In the genomic region with DNA sequence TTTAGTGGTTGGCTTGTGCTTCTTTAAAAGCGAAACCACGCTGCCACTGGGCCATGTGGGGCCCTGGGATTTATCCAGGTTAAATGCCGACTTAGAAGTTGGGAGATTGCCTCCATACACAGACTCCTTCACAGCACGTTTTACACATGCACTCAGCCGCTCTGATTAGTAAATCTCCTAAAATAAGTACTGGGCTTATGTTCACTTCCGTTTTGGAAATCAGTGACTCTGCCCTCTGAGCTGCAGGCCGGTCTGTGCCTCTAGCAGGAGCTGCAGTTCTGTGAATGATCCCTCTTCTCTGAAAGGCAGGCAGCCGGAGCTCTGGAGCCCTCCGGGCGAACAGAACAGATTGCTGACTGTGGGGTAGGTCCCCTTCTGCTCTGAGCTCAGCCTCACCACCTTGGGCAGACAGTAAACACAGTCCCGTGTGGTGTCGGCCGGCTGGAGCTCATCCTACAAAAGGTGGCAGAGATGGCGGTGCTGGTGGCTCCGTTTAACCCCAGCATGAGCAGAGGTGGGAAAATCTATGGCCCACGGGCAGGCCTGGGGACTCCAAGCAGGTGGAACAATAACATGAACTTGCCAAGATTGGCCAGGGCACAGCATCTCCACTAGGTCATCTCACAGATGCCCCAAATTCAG, we compare ENCODE assay signal across 9 cellular contexts. TPM values are rescaled to one million over a fixed set of nuclear protein-coding genes. Genes with fewer than 3 reads are reported as not detected.
DNase-seq lines count a peak whose midpoint lies in the region; ATAC-seq and TF ChIP-seq lines count a peak whose summit lies in the region.
"Had no signal": no experiment of that assay in that cellular context is flagged by ENCODE, and none has a peak within 500 bp of the region (broad histone marks: within the 10 kb centered on the region; RNA-seq: fewer than 3 reads in every experiment).

No MANE protein-coding gene starts in this region.

- no peak for ATAC-seq in CD4-positive, CD25-positive, alpha-beta regulatory T cell (ENCODE audit: low read depth in 2 of 2)
- ATAC-seq in GM18873 (IDR thresholded peaks at IDR 0.05; ENCODE audit: low FRiP score, unreplicated experiment) (no peak), GM21576 (IDR thresholded peaks at IDR 0.05; ENCODE audit: unreplicated experiment) (no peak)

- no peaks in the 10 kb centered on the region for H3K9me3 ChIP-seq in CD4-positive, CD25-positive, alpha-beta regulatory T cell (ENCODE audit: control insufficient read depth in 2 of 2, low read length in 2 of 2)
- H3K9me3 ChIP-seq in SJCRH30 (replicated peaks), result no peaks in the 10 kb centered on the region

- H3K4me1 Mint-ChIP-seq in CD4-positive, CD25-positive, alpha-beta regulatory T cell, result peaks cover 5 to 30% (median 13%) of the 10 kb centered on the region in 4 donors
- peaks cover 13% of the 10 kb centered on the region for H3K4me1 Mint-ChIP-seq in glutamatergic neuron (ENCODE audit: low read depth, unreplicated experiment)

- no peak overlapping the region for H3K27ac ChIP-seq in CD4-positive, CD25-positive, alpha-beta regulatory T cell (ENCODE audit: insufficient read depth, low read length, poor library complexity, severe bottlenecking)
- H3K27ac ChIP-seq in SJCRH30, result peak overlapping the region; percentile 44

- H3K27ac Mint-ChIP-seq in CD4-positive, CD25-positive, alpha-beta regulatory T cell, result peak overlapping the region; percentile 80 to 92 (median 90)
- H3K27ac Mint-ChIP-seq in glutamatergic neuron (ENCODE audit: unreplicated experiment), result no peak overlapping the region

- H3K4me1 ChIP-seq in CD4-positive, CD25-positive, alpha-beta regulatory T cell (ENCODE audit: control insufficient read depth, insufficient read depth, low read length, poor library complexity, severe bottlenecking), result peaks cover 17% of the 10 kb centered on the region
- peaks cover 47% of the 10 kb centered on the region for H3K4me1 ChIP-seq in SJCRH30

- no peaks in the 10 kb centered on the region for H3K36me3 ChIP-seq in CD4-positive, CD25-positive, alpha-beta regulatory T cell (ENCODE audit: control insufficient read depth, insufficient read depth, low read length)
- H3K36me3 ChIP-seq in SJCRH30, result no peaks in the 10 kb centered on the region

- no peak for DNase-seq in CD4-positive, CD25-positive, alpha-beta regulatory T cell
- DNase-seq in SJCRH30, result peak; percentile 80 to 83
- peak; percentile 39 for DNase-seq in glutamatergic neuron
- DNase-seq in pons (ENCODE audit: low spot score), result peak; percentile 16
- no peak for DNase-seq in activated CD4-positive, CD25-positive, alpha-beta regulatory T cell (lab: John Stamatoyannopoulos, UW)
- no peak for DNase-seq in AML-193 (lab: John Stamatoyannopoulos, UW)
- DNase-seq: GF-D8 had no signal

- no peaks in the 10 kb centered on the region for H3K36me3 Mint-ChIP-seq in CD4-positive, CD25-positive, alpha-beta regulatory T cell
- no peaks in the 10 kb centered on the region for H3K36me3 Mint-ChIP-seq in glutamatergic neuron (ENCODE audit: unreplicated experiment)

- H3K4me3 Mint-ChIP-seq in CD4-positive, CD25-positive, alpha-beta regulatory T cell, result no peak overlapping the region
- H3K4me3 Mint-ChIP-seq in glutamatergic neuron (ENCODE audit: unreplicated experiment), result no peak overlapping the region

- H3K27me3 Mint-ChIP-seq in CD4-positive, CD25-positive, alpha-beta regulatory T cell, result no peaks in the 10 kb centered on the region
- peaks cover 5% of the 10 kb centered on the region for H3K27me3 Mint-ChIP-seq in glutamatergic neuron (ENCODE audit: unreplicated experiment)

- no peak overlapping the region for H3K4me3 ChIP-seq in CD4-positive, CD25-positive, alpha-beta regulatory T cell (ENCODE audit: low read depth, low read length)
- H3K4me3 ChIP-seq in SJCRH30, result peak overlapping the region; percentile 25

- H3K27me3 ChIP-seq in CD4-positive, CD25-positive, alpha-beta regulatory T cell (ENCODE audit: control insufficient read depth, insufficient read depth, low read length), result no peaks in the 10 kb centered on the region
- no peaks in the 10 kb centered on the region for H3K27me3 ChIP-seq in SJCRH30

- no peak for TF ChIP-seq CTCF in glutamatergic neuron (IDR thresholded peaks at IDR 0.05; ENCODE audit: partially characterized antibody, unreplicated experiment)

- H3K9me3 Mint-ChIP-seq in CD4-positive, CD25-positive, alpha-beta regulatory T cell, result peaks cover 0 to under 1% (median 0%) of the 10 kb centered on the region in 7 donors
- H3K9me3 Mint-ChIP-seq in glutamatergic neuron (ENCODE audit: unreplicated experiment), result peaks cover 2% of the 10 kb centered on the region

RNA-seq across cellular contexts. Expression of a gene that starts 9.8 kb away (rescaled TPM):
- not detected for total RNA-seq in CD4-positive, CD25-positive, alpha-beta regulatory T cell
- polyA plus RNA-seq in CD4-positive, CD25-positive, alpha-beta regulatory T cell, result not detected
- total RNA-seq in SJCRH30 (2014; rRNA removed; shearing (Covaris generic)), result 3.4 and 3.6 TPM in 2 replicates
- not detected for total RNA-seq in glutamatergic neuron (ENCODE audit: unreplicated experiment)

RNA-seq across cellular contexts. Expression of a gene that starts 27.1 kb away (rescaled TPM):
- total RNA-seq in CD4-positive, CD25-positive, alpha-beta regulatory T cell, result 183 TPM
- 100 to 1,000 TPM in 1 of 4 donors, 10 to 100 TPM in 3; 69.4 to 107 (median 77.1) TPM for polyA plus RNA-seq in CD4-positive, CD25-positive, alpha-beta regulatory T cell
- total RNA-seq in SJCRH30 (2014; rRNA removed; shearing (Covaris generic)), result 53.3 and 61.5 TPM in 2 replicates
- total RNA-seq in glutamatergic neuron (ENCODE audit: unreplicated experiment), result 112 TPM

RNA-seq across cellular contexts. Expression of a gene that starts 34.0 kb away (rescaled TPM):
- not detected for total RNA-seq in CD4-positive, CD25-positive, alpha-beta regulatory T cell
- not detected for polyA plus RNA-seq in CD4-positive, CD25-positive, alpha-beta regulatory T cell
- not detected in 2 replicates for total RNA-seq in SJCRH30 (2014; rRNA removed; shearing (Covaris generic))
- not detected for total RNA-seq in glutamatergic neuron (ENCODE audit: unreplicated experiment)

Comparison
In these comparisons a context has a peak if more than half of its experiments do, and no peak if none do; other contexts are left out.
1. DNase-seq: peak in SJCRH30 (2 of 2), glutamatergic neuron (single experiment) and pons (single experiment); none in CD4-positive, CD25-positive, alpha-beta regulatory T cell (0 of 3), activated CD4-positive, CD25-positive, alpha-beta regulatory T cell (0 of 4) and AML-193 (0 of 2).